Comparison of ENCODE assay signal across 35 cellular contexts in the genomic region with DNA sequence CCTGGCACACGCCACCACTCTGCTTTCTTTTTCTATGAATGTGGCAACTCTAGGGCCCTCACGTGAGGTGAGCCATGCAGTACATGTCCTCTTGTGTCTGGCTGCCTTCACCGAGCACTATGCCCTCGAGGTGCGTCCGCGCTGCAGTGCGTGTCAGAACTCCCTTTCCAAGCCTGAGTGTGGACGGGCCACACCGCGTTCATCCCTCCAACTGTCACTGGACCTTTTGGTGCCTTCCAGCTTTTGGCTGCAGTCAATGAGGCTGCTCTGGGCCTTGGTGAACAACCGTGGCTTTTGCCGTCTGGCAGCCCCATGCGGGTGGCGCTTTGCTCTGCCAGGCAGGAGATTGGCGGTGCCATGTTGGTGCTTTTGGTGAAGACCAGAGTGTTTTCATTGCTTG.
"Had no signal": no experiment of that assay in that cellular context is flagged by ENCODE, and none has a peak within 500 bp of the region (broad histone marks: within the 10 kb centered on the region; RNA-seq: fewer than 3 reads in every experiment).

No MANE protein-coding gene starts in this region.

- H3K9me3 ChIP-seq: adrenal gland, breast epithelium had no signal

- H3K27me3 Mint-ChIP-seq: activated B cell treated with CpG ODN at 0.5 μM for 24 hours; activated CD4-positive, alpha-beta memory T cell treated with anti-CD3 and anti-CD28 coated beads for 36 hours; activated CD4-positive, alpha-beta T cell treated with anti-CD3 and anti-CD28 coated beads, Interleukin-2, amount 10 ng/mL, durations not matched to agents 24 days and 14 days; activated CD8-positive, alpha-beta T cell treated with anti-CD3 and anti-CD28 coated beads for 36 hours; activated naive CD4-positive, alpha-beta T cell treated with anti-CD3 and anti-CD28 coated beads, Interleukin-2, amount 50 U/mL, for 24 hours; activated T-helper 17 cell treated with anti-CD3 and anti-CD28 coated beads, Interleukin-2, amount 50 U/mL, for 72 hours had no signal

- H3K4me3 ChIP-seq: adrenal gland, breast epithelium had no signal

- H3K27ac Mint-ChIP-seq: activated B cell treated with CpG ODN at 0.5 μM for 24 hours; activated CD4-positive, alpha-beta memory T cell treated with anti-CD3 and anti-CD28 coated beads for 36 hours; activated CD4-positive, alpha-beta T cell treated with anti-CD3 and anti-CD28 coated beads, Interleukin-2, amount 10 ng/mL, durations not matched to agents 24 days and 14 days; activated CD8-positive, alpha-beta T cell treated with anti-CD3 and anti-CD28 coated beads for 36 hours; activated naive CD4-positive, alpha-beta T cell treated with anti-CD3 and anti-CD28 coated beads for 36 hours; activated naive CD4-positive, alpha-beta T cell treated with anti-CD3 and anti-CD28 coated beads, Interleukin-2, amount 50 U/mL, for 24 hours; activated T-cell treated with anti-CD3 and anti-CD28 coated beads, Interleukin-2, amount 50 U/mL, for 72 hours; activated T-helper 1 cell treated with anti-CD3 and anti-CD28 coated beads, Interleukin-12 subunit alpha, Interleukin-12 subunit beta, Interleukin-2, Interleukin-4 antibody, amounts not matched to agents 30 ng/mL and 10 ng/mL and 1 ng/mL, durations not matched to agents 14 hours and 24 hours and 36 hours; T-helper 1 cell treated with Interleukin-12 subunit alpha and Interleukin-12 subunit beta and Interleukin-4 antibody, amounts not matched to agents 30 μg/mL and 1 μg/mL, for 36 hours; T-helper 2 cell treated with Interferon-gamma antibody and Interleukin-4, amounts not matched to agents 5 μg/mL and 100 μg/mL, for 36 hours had no signal

- H3K4me1 Mint-ChIP-seq: activated B cell treated with CpG ODN at 0.5 μM for 24 hours; activated CD4-positive, alpha-beta T cell treated with anti-CD3 and anti-CD28 coated beads, Interleukin-2, amount 10 ng/mL, durations not matched to agents 24 days and 14 days had no signal

- H3K4me3 Mint-ChIP-seq: activated B cell treated with CpG ODN at 0.5 μM for 24 hours; activated CD4-positive, alpha-beta memory T cell treated with anti-CD3 and anti-CD28 coated beads for 36 hours; activated CD4-positive, alpha-beta T cell treated with anti-CD3 and anti-CD28 coated beads, Interleukin-2, amount 10 ng/mL, durations not matched to agents 24 days and 14 days; activated CD8-positive, alpha-beta T cell treated with anti-CD3 and anti-CD28 coated beads for 36 hours; activated naive CD4-positive, alpha-beta T cell treated with anti-CD3 and anti-CD28 coated beads for 36 hours; activated naive CD4-positive, alpha-beta T cell treated with anti-CD3 and anti-CD28 coated beads, Interleukin-2, amount 50 U/mL, for 24 hours; activated T-cell treated with anti-CD3 and anti-CD28 coated beads, Interleukin-2, amount 50 U/mL, for 4 hours; activated T-cell treated with anti-CD3 and anti-CD28 coated beads, Interleukin-2, amount 50 U/mL, for 72 hours; activated T-helper 1 cell treated with anti-CD3 and anti-CD28 coated beads, Interleukin-12 subunit alpha, Interleukin-12 subunit beta, Interleukin-2, Interleukin-4 antibody, amounts not matched to agents 30 ng/mL and 10 ng/mL and 1 ng/mL, durations not matched to agents 14 hours and 24 hours and 36 hours; activated T-helper 17 cell treated with anti-CD3 and anti-CD28 coated beads, Interleukin-2, amount 50 U/mL, for 72 hours; T-helper 1 cell treated with Interleukin-12 subunit alpha and Interleukin-12 subunit beta and Interleukin-4 antibody, amounts not matched to agents 30 μg/mL and 1 μg/mL, for 36 hours; T-helper 2 cell treated with Interferon-gamma antibody and Interleukin-4, amounts not matched to agents 5 μg/mL and 100 μg/mL, for 36 hours had no signal

- H3K27me3 ChIP-seq: adrenal gland, brain microvascular endothelial cell, breast epithelium had no signal

- H3K4me1 ChIP-seq: adrenal gland, breast epithelium had no signal

- H3K9me3 Mint-ChIP-seq: activated B cell treated with CpG ODN at 0.5 μM for 24 hours; activated CD4-positive, alpha-beta memory T cell treated with anti-CD3 and anti-CD28 coated beads for 36 hours; activated CD4-positive, alpha-beta T cell treated with anti-CD3 and anti-CD28 coated beads, Interleukin-2, amount 10 ng/mL, durations not matched to agents 24 days and 14 days; activated CD8-positive, alpha-beta T cell treated with anti-CD3 and anti-CD28 coated beads for 36 hours; activated naive CD4-positive, alpha-beta T cell treated with anti-CD3 and anti-CD28 coated beads, Interleukin-2, amount 50 U/mL, for 24 hours; activated T-cell treated with anti-CD3 and anti-CD28 coated beads, Interleukin-2, amount 50 U/mL, for 4 hours; activated T-cell treated with anti-CD3 and anti-CD28 coated beads, Interleukin-2, amount 50 U/mL, for 72 hours; activated T-helper 1 cell treated with anti-CD3 and anti-CD28 coated beads, Interleukin-12 subunit alpha, Interleukin-12 subunit beta, Interleukin-2, Interleukin-4 antibody, amounts not matched to agents 30 ng/mL and 10 ng/mL and 1 ng/mL, durations not matched to agents 14 hours and 24 hours and 36 hours; activated T-helper 17 cell treated with anti-CD3 and anti-CD28 coated beads, Interleukin-2, amount 50 U/mL, for 72 hours; T-helper 1 cell treated with Interleukin-12 subunit alpha and Interleukin-12 subunit beta and Interleukin-4 antibody, amounts not matched to agents 30 μg/mL and 1 μg/mL, for 36 hours; T-helper 2 cell treated with Interferon-gamma antibody and Interleukin-4, amounts not matched to agents 5 μg/mL and 100 μg/mL, for 36 hours had no signal

- FAIRE-seq: TTC549 had no signal

- H3K36me3 ChIP-seq: brain microvascular endothelial cell had no signal

- DNase-seq: activated B cell treated with CpG ODN at 0.5 μM for 24 hours; activated CD4-positive, alpha-beta memory T cell treated with anti-CD3 and anti-CD28 coated beads for 36 hours; activated CD4-positive, alpha-beta T cell treated with anti-CD3 and anti-CD28 coated beads for 4 hours; activated CD4-positive, alpha-beta T cell treated with anti-CD3 and anti-CD28 coated beads, Interleukin-2, amount 10 ng/mL, durations not matched to agents 24 days and 14 days; activated CD4-positive, alpha-beta T cell treated with anti-CD3 and anti-CD28 coated beads, Interleukin-2, amount 50 U/mL, for 1 hour; activated CD4-positive, alpha-beta T cell treated with anti-CD3 and anti-CD28 coated beads, Interleukin-2, amount 50 U/mL, for 4 hours; activated CD4-positive, CD25-positive, alpha-beta regulatory T cell treated with anti-CD3 and anti-CD28 coated beads, Interleukin-2, amount 50 U/mL, for 72 hours; activated CD8-positive, alpha-beta memory T cell treated with anti-CD3 and anti-CD28 coated beads, Interleukin-2, amount 50 U/mL, for 4 hours; activated CD8-positive, alpha-beta T cell treated with anti-CD3 and anti-CD28 coated beads for 36 hours; activated effector memory CD4-positive, alpha-beta T cell treated with anti-CD3 and anti-CD28 coated beads, Interleukin-2, amount 50 U/mL, for 16 hours; activated gamma-delta T cell treated with Interleukin-2 at 50 U/mL for 16 hours; activated naive CD4-positive, alpha-beta T cell; activated naive CD4-positive, alpha-beta T cell treated with anti-CD3 and anti-CD28 coated beads for 36 hours; activated T-cell treated with anti-CD3 and anti-CD28 coated beads for 4 hours; activated T-cell treated with anti-CD3 and anti-CD28 coated beads, Interleukin-2, amount 50 U/mL, for 1 hour; activated T-cell treated with anti-CD3 and anti-CD28 coated beads, Interleukin-2, amount 50 U/mL, for 4 hours; activated T-cell treated with anti-CD3 and anti-CD28 coated beads, Interleukin-2, amount 50 U/mL, for 72 hours; amniotic stem cell; aorta; brain microvascular endothelial cell; central memory CD4-positive, alpha-beta T cell; cerebellar nuclear complex; SW 1271; T-helper 1 cell; T-helper 2 cell; T-helper 9 cell had no signal

- ATAC-seq: activated CD8-positive, alpha-beta T cell treated with anti-CD3 and anti-CD28 coated beads for 36 hours; activated T-cell treated with anti-CD3 and anti-CD28 coated beads, Interleukin-2, amount 50 U/mL, for 4 hours; activated T-cell treated with anti-CD3 and anti-CD28 coated beads, Interleukin-2, amount 50 U/mL, for 72 hours; activated T-helper 17 cell treated with anti-CD3 and anti-CD28 coated beads, Interleukin-2, amount 50 U/mL, for 72 hours had no signal

- H3K27ac ChIP-seq: adrenal gland, brain microvascular endothelial cell, breast epithelium, VCaP had no signal
